Comparison of ENCODE assay signal across 11 cellular contexts in the genomic region with DNA sequence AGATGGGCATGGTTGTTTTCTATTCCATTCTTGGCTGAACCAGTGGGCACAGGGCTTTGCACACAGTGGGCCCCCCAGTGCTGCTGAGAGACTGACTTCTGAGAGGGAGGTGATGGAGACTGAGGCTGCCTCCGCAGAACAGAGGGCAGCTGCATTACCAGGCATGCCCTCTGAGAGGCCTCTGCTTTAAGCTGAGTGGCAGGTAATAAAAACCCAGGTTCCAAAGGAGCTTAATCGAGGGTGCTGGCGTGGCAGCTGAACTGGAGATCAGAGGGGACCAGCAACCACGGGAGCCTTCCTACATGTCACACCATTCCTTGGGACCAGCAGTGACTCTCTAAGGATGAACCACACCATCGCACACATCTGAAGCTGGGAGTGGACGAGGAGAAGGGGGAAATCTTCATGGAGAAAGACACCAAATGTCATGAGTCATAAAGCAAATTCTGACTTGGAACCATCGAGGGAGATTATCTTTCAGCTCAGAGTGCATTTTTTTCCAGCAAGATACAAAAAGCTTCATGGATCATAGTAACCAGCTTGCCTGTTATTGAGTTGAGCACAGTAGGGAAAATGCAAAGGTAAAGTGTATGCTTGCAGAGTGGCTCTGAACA. TPM values are rescaled to one million over a fixed set of nuclear protein-coding genes. Genes with fewer than 3 reads are reported as not detected.
DNase-seq lines count a peak whose midpoint lies in the region; ATAC-seq and TF ChIP-seq lines count a peak whose summit lies in the region.
"Had no signal": no experiment of that assay in that cellular context is flagged by ENCODE, and none has a peak within 500 bp of the region (broad histone marks: within the 10 kb centered on the region; RNA-seq: fewer than 3 reads in every experiment).

No MANE protein-coding gene starts in this region.

- H3K27me3 ChIP-seq in colonic mucosa, result no peaks in the 10 kb centered on the region
- H3K27me3 ChIP-seq: MG63 had no signal

- H3K9me3 ChIP-seq in colonic mucosa (no peaks in the 10 kb centered on the region), mucosa of descending colon (no peaks in the 10 kb centered on the region)
- H3K9me3 ChIP-seq: MG63 had no signal

- DNase-seq in AG20443 (ENCODE audit: low spot score) (peak; percentile 28), NAMALWA (ENCODE audit: low spot score) (peak; percentile 14), colonic mucosa (no peak), mucosa of descending colon (no peak), OCI-M1 (lab: John Stamatoyannopoulos, UW) (no peak), NCI-H748 (lab: John Stamatoyannopoulos, UW; ENCODE audit: unreplicated experiment) (no peak), NCI-H2171 treated with DMSO at 0.1 percent for 48 hours (lab: John Stamatoyannopoulos, UW) (no peak)
- DNase-seq: DMS79, MG63, occipital lobe had no signal

- ATAC-seq in mucosa of descending colon, result peak; percentile 85
- no peak for ATAC-seq in HG03280 (IDR thresholded peaks at IDR 0.05; ENCODE audit: unreplicated experiment)

- intact Hi-C loops in colonic mucosa (cut with DNase I), result no loop called here
- intact Hi-C loops in mucosa of descending colon (cut with DNase I, micrococcal nuclease), result no loop called here

- no peaks in the 10 kb centered on the region for H3K36me3 ChIP-seq in colonic mucosa
- no peaks in the 10 kb centered on the region for H3K36me3 ChIP-seq in mucosa of descending colon (ENCODE audit: low read depth)
- H3K36me3 ChIP-seq: MG63 had no signal

- no peak overlapping the region for H3K4me3 ChIP-seq in colonic mucosa
- H3K4me3 ChIP-seq in mucosa of descending colon, result no peak overlapping the region
- H3K4me3 ChIP-seq: MG63 had no signal

- H3K9ac ChIP-seq in colonic mucosa (ENCODE audit: low read depth in 2 of 2, low read length in 2 of 2), result peak overlapping the region in 1 of 2 donors; percentile 14

- TF ChIP-seq CTCF in colonic mucosa (IDR thresholded peaks at IDR 0.05) (peak; percentile 31), mucosa of descending colon (IDR thresholded peaks at IDR 0.05) (peak; percentile 25)

- peak overlapping the region; percentile 32 for H3K27ac ChIP-seq in colonic mucosa

- H3K4me1 ChIP-seq in colonic mucosa (peaks cover 11% of the 10 kb centered on the region), mucosa of descending colon (ENCODE audit: low read depth) (peaks cover 11% of the 10 kb centered on the region)

RNA-seq across cellular contexts. Expression of a gene that starts 24.6 kb away (rescaled TPM):
- 10 to 100 TPM; 25.3 to 28.4 TPM for total RNA-seq in colonic mucosa
- total RNA-seq in mucosa of descending colon, result 10 to 100 TPM; 29.9 to 63.6 (median 39.9) TPM

Comparison
In these comparisons a context has a peak if more than half of its experiments do, and no peak if none do; other contexts are left out.
1. DNase-seq: peak in AG20443 (single experiment) and NAMALWA (single experiment); none in colonic mucosa (single experiment), mucosa of descending colon (0 of 3), OCI-M1 (single experiment), NCI-H748 (single experiment) and NCI-H2171 treated with DMSO at 0.1 percent for 48 hours (single experiment).